ENCODE assay signal across 8 cellular contexts in the genomic region with DNA sequence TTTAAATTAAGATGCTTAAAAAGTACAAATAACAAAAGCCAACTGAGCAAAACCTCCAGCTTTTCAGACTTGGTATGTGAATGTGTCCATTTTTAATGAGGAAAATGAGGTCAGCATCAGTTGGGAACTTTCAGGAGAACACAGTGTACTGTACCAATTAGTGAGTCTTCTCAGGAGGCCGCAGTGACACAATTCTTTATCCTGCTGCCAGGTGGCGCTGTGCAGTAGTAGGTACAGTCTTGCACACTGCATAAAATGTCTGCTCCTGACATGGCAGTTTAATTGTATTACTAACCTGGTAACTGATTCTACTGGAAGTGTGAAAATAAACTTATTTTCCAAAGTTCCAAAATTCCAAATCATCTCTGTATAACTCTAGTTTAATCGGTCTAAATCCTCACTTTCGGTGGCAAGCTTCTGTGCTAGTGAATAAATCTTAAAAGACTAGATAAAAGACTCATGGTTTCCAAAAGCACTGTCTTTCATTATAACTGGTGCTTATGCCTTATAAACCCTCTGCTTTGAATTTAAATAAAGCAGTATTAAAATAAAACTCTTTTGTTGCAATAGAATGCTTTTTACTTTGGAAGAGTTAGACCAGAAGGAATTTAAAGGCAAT.
DNase-seq lines count a peak whose midpoint lies in the region; ATAC-seq and TF ChIP-seq lines count a peak whose summit lies in the region.

No MANE protein-coding gene starts in this region.

- no peaks in the 10 kb centered on the region for H3K4me1 Mint-ChIP-seq in activated CD8-positive, alpha-beta T cell treated with anti-CD3 and anti-CD28 coated beads, Interleukin-2, amount 10 ng/mL, durations not matched to agents 7 days and 5 days (ENCODE audit: low read depth)
- H3K4me1 Mint-ChIP-seq in endothelial cell (ENCODE audit: unreplicated experiment): no peaks in the 10 kb centered on the region
- no peaks in the 10 kb centered on the region for H3K4me1 Mint-ChIP-seq in stimulated activated memory B cell treated with anti-CD40 and anti-IgM and Interleukin-4, amounts not matched to agents 10 μg/mL and 1 μg/mL and 100 μg/mL, for 72 hours

- intact Hi-C loops in mucosa of descending colon (cut with DNase I, micrococcal nuclease): no loop called here

- TF ChIP-seq CTCF in endothelial cell (IDR thresholded peaks at IDR 0.05; ENCODE audit: unreplicated experiment) (peak; percentile 90), mucosa of descending colon (IDR thresholded peaks at IDR 0.05) (peak; percentile 69)

- H3K9me3 Mint-ChIP-seq in activated CD8-positive, alpha-beta T cell treated with anti-CD3 and anti-CD28 coated beads, Interleukin-2, amount 10 ng/mL, durations not matched to agents 7 days and 5 days (ENCODE audit: insufficient read depth): no peaks in the 10 kb centered on the region
- no peaks in the 10 kb centered on the region for H3K9me3 Mint-ChIP-seq in endothelial cell (ENCODE audit: unreplicated experiment)
- H3K9me3 Mint-ChIP-seq in stimulated activated memory B cell treated with anti-CD40 and anti-IgM and Interleukin-4, amounts not matched to agents 10 μg/mL and 1 μg/mL and 100 μg/mL, for 72 hours: no peaks in the 10 kb centered on the region

- H3K36me3 ChIP-seq in mucosa of descending colon (ENCODE audit: low read depth): no peaks in the 10 kb centered on the region

- no peaks in the 10 kb centered on the region for H3K36me3 Mint-ChIP-seq in activated CD8-positive, alpha-beta T cell treated with anti-CD3 and anti-CD28 coated beads, Interleukin-2, amount 10 ng/mL, durations not matched to agents 7 days and 5 days (ENCODE audit: low read depth)
- H3K36me3 Mint-ChIP-seq in endothelial cell (ENCODE audit: low read depth, unreplicated experiment): no peaks in the 10 kb centered on the region
- no peaks in the 10 kb centered on the region for H3K36me3 Mint-ChIP-seq in stimulated activated memory B cell treated with anti-CD40 and anti-IgM and Interleukin-4, amounts not matched to agents 10 μg/mL and 1 μg/mL and 100 μg/mL, for 72 hours

- H3K4me3 ChIP-seq in mucosa of descending colon: no peak overlapping the region

- peaks cover 5% of the 10 kb centered on the region for H3K27me3 Mint-ChIP-seq in activated CD8-positive, alpha-beta T cell treated with anti-CD3 and anti-CD28 coated beads, Interleukin-2, amount 10 ng/mL, durations not matched to agents 7 days and 5 days (ENCODE audit: low read depth)
- peaks cover 2% of the 10 kb centered on the region for H3K27me3 Mint-ChIP-seq in endothelial cell (ENCODE audit: unreplicated experiment)
- H3K27me3 Mint-ChIP-seq in stimulated activated memory B cell treated with anti-CD40 and anti-IgM and Interleukin-4, amounts not matched to agents 10 μg/mL and 1 μg/mL and 100 μg/mL, for 72 hours: no peaks in the 10 kb centered on the region

- H3K4me3 Mint-ChIP-seq in activated CD8-positive, alpha-beta T cell treated with anti-CD3 and anti-CD28 coated beads, Interleukin-2, amount 10 ng/mL, durations not matched to agents 7 days and 5 days: no peak overlapping the region
- no peak overlapping the region for H3K4me3 Mint-ChIP-seq in endothelial cell (ENCODE audit: unreplicated experiment)
- no peak overlapping the region for H3K4me3 Mint-ChIP-seq in stimulated activated memory B cell treated with anti-CD40 and anti-IgM and Interleukin-4, amounts not matched to agents 10 μg/mL and 1 μg/mL and 100 μg/mL, for 72 hours

- H3K27ac Mint-ChIP-seq in activated CD8-positive, alpha-beta T cell treated with anti-CD3 and anti-CD28 coated beads, Interleukin-2, amount 10 ng/mL, durations not matched to agents 7 days and 5 days: no peak overlapping the region
- H3K27ac Mint-ChIP-seq in endothelial cell (ENCODE audit: unreplicated experiment): no peak overlapping the region
- no peak overlapping the region for H3K27ac Mint-ChIP-seq in stimulated activated memory B cell treated with anti-CD40 and anti-IgM and Interleukin-4, amounts not matched to agents 10 μg/mL and 1 μg/mL and 100 μg/mL, for 72 hours

- ATAC-seq in GM21447 (IDR thresholded peaks at IDR 0.05; ENCODE audit: unreplicated experiment) (peak; percentile 99), mucosa of descending colon (peak; percentile 91)
- peak; percentile 91 for ATAC-seq in activated CD8-positive, alpha-beta T cell treated with anti-CD3 and anti-CD28 coated beads, Interleukin-2, amount 10 ng/mL, durations not matched to agents 7 days and 5 days
- peak; percentile 80 for ATAC-seq in stimulated activated memory B cell treated with anti-CD40 and anti-IgM and Interleukin-4, amounts not matched to agents 10 μg/mL and 1 μg/mL and 100 μg/mL, for 72 hours

- POLR2A ChIA-PET in activated CD8-positive, alpha-beta T cell treated with anti-CD3 and anti-CD28 coated beads, Interleukin-2, amount 10 ng/mL, durations not matched to agents 7 days and 5 days (lab: Charles Lee): no interaction called here

- peak; percentile 83 for DNase-seq in DMS53 (lab: John Stamatoyannopoulos, UW)
- peak; percentile 7 for DNase-seq in HS-27A (ENCODE audit: low read depth)
- peak; percentile 89 for DNase-seq in NCI-H82 (lab: John Stamatoyannopoulos, UW)
- peak; percentile 69 for DNase-seq in activated CD8-positive, alpha-beta T cell treated with anti-CD3 and anti-CD28 coated beads, Interleukin-2, amount 10 ng/mL, durations not matched to agents 7 days and 5 days
- DNase-seq in endothelial cell (ENCODE audit: low spot score): peak; percentile 70
- DNase-seq in mucosa of descending colon: peak; percentile 40 to 71 (median 66)

- no peaks in the 10 kb centered on the region for H3K4me1 ChIP-seq in mucosa of descending colon (ENCODE audit: low read depth)

- H3K9me3 ChIP-seq in mucosa of descending colon: no peaks in the 10 kb centered on the region

- CTCF ChIA-PET in activated CD8-positive, alpha-beta T cell treated with anti-CD3 and anti-CD28 coated beads, Interleukin-2, amount 10 ng/mL, durations not matched to agents 7 days and 5 days (lab: Charles Lee): interaction anchor here (0.7 to 2.8 kb wide), 7 partner anchors 10 to 1622 kb away, joined by 3 to 10 read pairs (median 5); no protein-coding TSS in a partner anchor

Comparison
In these comparisons a context has a peak if more than half of its experiments do, and no peak if none do; other contexts are left out.
1. DNase-seq: peak in every context shown above with its lines; median percentile 89 in NCI-H82; 83 in DMS53; 70 in endothelial cell; 69 in activated CD8-positive, alpha-beta T cell treated with anti-CD3 and anti-CD28 coated beads, Interleukin-2, amount 10 ng/mL, durations not matched to agents 7 days and 5 days; 66 in mucosa of descending colon; 7 in HS-27A.